ENCODE assay signal across 8 cellular contexts in the genomic region with DNA sequence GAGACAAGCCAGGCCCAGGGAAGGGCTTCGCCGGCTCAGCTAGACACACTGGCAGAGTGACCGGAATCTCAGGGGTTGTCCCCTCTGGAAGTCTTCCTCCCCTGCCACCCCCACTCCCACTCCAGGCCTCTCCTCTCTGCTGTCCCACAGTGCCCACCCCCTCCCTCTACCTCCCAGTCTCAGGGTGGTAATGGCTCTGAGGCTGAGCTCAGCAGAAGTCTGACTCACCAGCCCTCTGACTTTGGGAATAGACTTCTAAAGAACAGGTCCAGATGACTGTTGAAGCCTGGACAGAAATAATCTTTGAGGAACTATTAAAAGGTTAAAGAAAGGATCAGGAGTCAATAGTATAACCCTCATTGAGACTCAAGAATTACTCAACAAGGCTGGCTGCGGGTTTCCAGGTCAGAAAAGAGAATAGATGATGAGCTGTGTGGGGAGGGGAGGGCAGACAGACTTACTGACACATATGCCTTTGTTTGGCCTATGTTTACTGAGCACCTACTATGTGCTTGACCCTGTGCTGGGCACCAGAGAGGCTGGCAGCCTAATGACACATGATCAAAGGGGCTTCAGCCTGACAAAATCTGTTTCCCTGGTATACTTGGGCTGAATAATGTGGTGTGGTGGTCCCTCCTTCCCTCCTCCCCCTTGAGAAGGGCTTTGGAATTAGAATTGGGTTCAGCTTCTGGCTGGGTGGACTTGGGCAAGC. TPM values are rescaled to one million over a fixed set of nuclear protein-coding genes. Genes with fewer than 3 reads are reported as not detected.
DNase-seq lines count a peak whose midpoint lies in the region; ATAC-seq and TF ChIP-seq lines count a peak whose summit lies in the region.

No MANE protein-coding gene starts in this region.

- TF ChIP-seq CTCF in stomach (IDR thresholded peaks at IDR 0.05), result no peak

- H3K27ac Mint-ChIP-seq in activated naive CD4-positive, alpha-beta T cell treated with anti-CD3 and anti-CD28 coated beads, Interleukin-2, amount 50 U/mL, for 72 hours, result peak overlapping the region; percentile 29 to 60
- H3K27ac Mint-ChIP-seq in activated T-helper 17 cell treated with anti-CD3 and anti-CD28 coated beads, Interleukin-2, amount 50 U/mL, for 72 hours, result peak overlapping the region; percentile 36
- no peak overlapping the region for H3K27ac Mint-ChIP-seq in activated naive CD8-positive, alpha-beta T cell treated with anti-CD3 and anti-CD28 coated beads for 36 hours

- H3K36me3 ChIP-seq in stomach, result peaks cover 22 to 37% (median 34%) of the 10 kb centered on the region in 4 donors

- H3K27me3 Mint-ChIP-seq in activated T-helper 17 cell treated with anti-CD3 and anti-CD28 coated beads, Interleukin-2, amount 50 U/mL, for 72 hours, result no peaks in the 10 kb centered on the region
- no peaks in the 10 kb centered on the region for H3K27me3 Mint-ChIP-seq in activated naive CD8-positive, alpha-beta T cell treated with anti-CD3 and anti-CD28 coated beads for 36 hours

- peak overlapping the region in 3 of 5 donors; percentile 74 to 87 (median 82) for H3K27ac ChIP-seq in stomach

- H3K4me3 ChIP-seq in stomach, result no peak overlapping the region

- no peak for TF ChIP-seq EP300 in stomach (IDR thresholded peaks at IDR 0.05)

- H3K4me3 Mint-ChIP-seq in activated T-helper 17 cell treated with anti-CD3 and anti-CD28 coated beads, Interleukin-2, amount 50 U/mL, for 72 hours, result no peak overlapping the region
- H3K4me3 Mint-ChIP-seq in activated naive CD8-positive, alpha-beta T cell treated with anti-CD3 and anti-CD28 coated beads for 36 hours, result no peak overlapping the region

- H3K36me3 Mint-ChIP-seq in activated naive CD4-positive, alpha-beta T cell treated with anti-CD3 and anti-CD28 coated beads, Interleukin-2, amount 50 U/mL, for 72 hours, result no peaks in the 10 kb centered on the region
- peaks cover 35% of the 10 kb centered on the region for H3K36me3 Mint-ChIP-seq in activated T-helper 17 cell treated with anti-CD3 and anti-CD28 coated beads, Interleukin-2, amount 50 U/mL, for 72 hours (ENCODE audit: low read depth)
- H3K36me3 Mint-ChIP-seq in activated naive CD8-positive, alpha-beta T cell treated with anti-CD3 and anti-CD28 coated beads for 36 hours, result peaks cover 4% of the 10 kb centered on the region

- no peaks in the 10 kb centered on the region for H3K9me3 ChIP-seq in stomach

- intact Hi-C loops in stomach (cut with DNase I; ENCODE audit: low total_unique reads), result no loop called here

- H3K4me1 ChIP-seq in stomach, result peaks cover 24 to 42% (median 34%) of the 10 kb centered on the region in 4 donors

- TF ChIP-seq POLR2A in stomach (IDR thresholded peaks at IDR 0.05), result no peak

- no peaks in the 10 kb centered on the region for H3K9me3 Mint-ChIP-seq in activated naive CD4-positive, alpha-beta T cell treated with anti-CD3 and anti-CD28 coated beads, Interleukin-2, amount 50 U/mL, for 72 hours
- H3K9me3 Mint-ChIP-seq in activated T-helper 17 cell treated with anti-CD3 and anti-CD28 coated beads, Interleukin-2, amount 50 U/mL, for 72 hours, result no peaks in the 10 kb centered on the region
- H3K9me3 Mint-ChIP-seq in activated naive CD8-positive, alpha-beta T cell treated with anti-CD3 and anti-CD28 coated beads for 36 hours, result no peaks in the 10 kb centered on the region

- 81 to 91% (median 89%) methylated on average over 4 of the region's 4 CpGs for WGBS in stomach, 5 donors

- H3K27me3 ChIP-seq in stomach, result no peaks in the 10 kb centered on the region

- H3K4me1 Mint-ChIP-seq in activated T-helper 17 cell treated with anti-CD3 and anti-CD28 coated beads, Interleukin-2, amount 50 U/mL, for 72 hours, result peaks cover 10% of the 10 kb centered on the region
- H3K4me1 Mint-ChIP-seq in activated naive CD8-positive, alpha-beta T cell treated with anti-CD3 and anti-CD28 coated beads for 36 hours, result peaks cover 3% of the 10 kb centered on the region

- ATAC-seq in activated naive CD4-positive, alpha-beta T cell treated with anti-CD3 and anti-CD28 coated beads, Interleukin-2, amount 50 U/mL, for 72 hours, result peak in 1 of 2 donors; percentile 30
- ATAC-seq in activated T-helper 17 cell treated with anti-CD3 and anti-CD28 coated beads, Interleukin-2, amount 50 U/mL, for 72 hours (replicated peaks), result no peak
- ATAC-seq in GM21576 (IDR thresholded peaks at IDR 0.05; ENCODE audit: unreplicated experiment), result no peak

- DNase-seq in activated naive CD4-positive, alpha-beta T cell treated with anti-CD3 and anti-CD28 coated beads, Interleukin-2, amount 50 U/mL, for 72 hours (ENCODE audit: low spot score in 2 of 2), result no peak
- no peak for DNase-seq in activated naive CD4-positive, alpha-beta T cell treated with Interleukin-2 at 50 U/mL for 16 hours
- DNase-seq in iris pigment epithelial cell (ENCODE audit: low read depth) (peak; percentile 69), stomach (no peak), T-helper 9 cell (no peak)
- no peak for DNase-seq in activated naive CD8-positive, alpha-beta T cell treated with anti-CD3 and anti-CD28 coated beads for 36 hours

RNA-seq across cellular contexts. Expression of gene HCRTR1, which starts 8.2 kb away (rescaled TPM):
- total RNA-seq in activated naive CD4-positive, alpha-beta T cell treated with anti-CD3 and anti-CD28 coated beads, Interleukin-2, amount 50 U/mL, for 72 hours, result not detected
- not detected for total RNA-seq in activated T-helper 17 cell treated with anti-CD3 and anti-CD28 coated beads, Interleukin-2, amount 50 U/mL, for 72 hours
- total RNA-seq in stomach, result not detected
- not detected for polyA plus RNA-seq in stomach
- total RNA-seq in activated naive CD8-positive, alpha-beta T cell treated with anti-CD3 and anti-CD28 coated beads for 36 hours, result not detected

RNA-seq across cellular contexts. Expression of gene PEF1, which starts 19.0 kb away (rescaled TPM):
- total RNA-seq in activated naive CD4-positive, alpha-beta T cell treated with anti-CD3 and anti-CD28 coated beads, Interleukin-2, amount 50 U/mL, for 72 hours, result 10 to 100 TPM; 55.4 to 55.8 TPM
- 10 to 100 TPM; 32.7 to 51.5 TPM for total RNA-seq in activated T-helper 17 cell treated with anti-CD3 and anti-CD28 coated beads, Interleukin-2, amount 50 U/mL, for 72 hours
- 10 to 100 TPM; 19.7 to 91.0 (median 69.6) TPM for total RNA-seq in stomach
- 10 to 100 TPM; 54.7 to 71.9 (median 62.7) TPM for polyA plus RNA-seq in stomach
- total RNA-seq in activated naive CD8-positive, alpha-beta T cell treated with anti-CD3 and anti-CD28 coated beads for 36 hours, result 10 to 100 TPM; 61.4 to 61.6 TPM

RNA-seq across cellular contexts. Expression of gene TINAGL1, which starts 49.4 kb away (rescaled TPM):
- total RNA-seq in activated naive CD4-positive, alpha-beta T cell treated with anti-CD3 and anti-CD28 coated beads, Interleukin-2, amount 50 U/mL, for 72 hours, result not detected
- not detected for total RNA-seq in activated T-helper 17 cell treated with anti-CD3 and anti-CD28 coated beads, Interleukin-2, amount 50 U/mL, for 72 hours
- 100 to 1,000 TPM in 4 of 5 donors, 10 to 100 TPM in 1; 88.1 to 691 (median 173) TPM for total RNA-seq in stomach
- 10 to 100 TPM; 17.9 to 43.8 (median 37.6) TPM for polyA plus RNA-seq in stomach
- total RNA-seq in activated naive CD8-positive, alpha-beta T cell treated with anti-CD3 and anti-CD28 coated beads for 36 hours, result not detected

Comparison
In these comparisons a context has a peak if more than half of its experiments do, and no peak if none do; other contexts are left out.
1. RNA of gene TINAGL1, which starts 49.4 kb away (total RNA-seq): 88.1 to 691 TPM in stomach; not detected in activated T-helper 17 cell treated with anti-CD3 and anti-CD28 coated beads, Interleukin-2, amount 50 U/mL, for 72 hours, not detected in activated naive CD4-positive, alpha-beta T cell treated with anti-CD3 and anti-CD28 coated beads, Interleukin-2, amount 50 U/mL, for 72 hours and not detected in activated naive CD8-positive, alpha-beta T cell treated with anti-CD3 and anti-CD28 coated beads for 36 hours; every median in the first group is over 10 times any median in the second.